Comparison of ENCODE assay signal across 11 cellular contexts in the genomic region with DNA sequence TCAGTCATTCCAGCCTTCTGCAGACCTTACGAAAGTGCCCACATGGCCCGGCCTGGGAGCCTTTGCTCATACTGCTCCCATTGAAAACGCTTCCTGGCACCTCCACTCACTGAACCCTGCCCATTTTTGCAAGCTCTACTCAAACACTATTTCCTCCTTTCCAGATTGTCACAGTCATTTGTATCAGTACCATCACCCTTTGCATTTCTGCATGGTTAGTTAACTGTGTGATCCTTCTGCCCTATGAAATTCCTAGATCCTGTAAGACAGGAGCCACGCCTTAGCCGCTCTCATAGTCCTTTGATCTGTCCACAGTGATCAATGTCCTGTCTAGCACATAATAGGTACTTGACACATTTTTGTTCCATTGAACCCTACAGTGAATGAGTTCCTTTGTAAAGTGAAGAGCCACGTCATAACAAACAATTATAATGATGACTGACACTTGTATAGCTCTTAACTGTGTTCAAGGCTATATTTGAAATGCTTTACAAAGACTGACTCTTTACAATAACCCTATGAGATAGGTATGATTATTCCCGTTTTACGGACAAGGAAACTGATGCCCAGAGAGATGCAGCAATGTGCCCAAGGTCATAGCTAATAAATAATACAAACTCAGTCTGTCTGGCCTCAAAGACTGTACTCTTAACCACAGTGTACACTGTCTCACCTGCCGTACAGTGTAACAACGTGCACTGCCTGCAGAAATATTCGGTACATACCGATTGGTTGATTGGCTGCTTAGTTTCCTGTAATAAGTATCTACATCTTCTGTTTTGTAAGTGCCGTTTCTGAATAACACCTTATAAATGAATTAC. TPM values are rescaled to one million over a fixed set of nuclear protein-coding genes. Genes with fewer than 3 reads are reported as not detected.
A peak's percentile ranks its signal among the peaks of the same experiment; 100 is the strongest.
DNase-seq lines count a peak whose midpoint lies in the region; ATAC-seq and TF ChIP-seq lines count a peak whose summit lies in the region.
"Had no signal": no experiment of that assay in that cellular context is flagged by ENCODE, and none has a peak within 500 bp of the region (broad histone marks: within the 10 kb centered on the region; RNA-seq: fewer than 3 reads in every experiment).

No MANE protein-coding gene starts in this region.

- CTCF ChIA-PET in HEK293T (lab: Yijun Ruan, JAX): interaction anchor here (0.6 to 2.3 kb wide), 11 partner anchors 12 to 276 kb away, joined by 3 to 31 read pairs (median 6); a partner anchor contains a TSS

- H3K9ac ChIP-seq in OCI-LY3 (ENCODE audit: low read length): 0 out of 2 replicates have a peak overlapping the region, but pooled peaks have one; percentile 22

- H3K4me3 ChIP-seq in OCI-LY3 (ENCODE audit: low read length) (peak overlapping the region; percentile 65), lower lobe of right lung (no peak overlapping the region)
- H3K4me3 ChIP-seq: left ventricle myocardium inferior, testis had no signal

- H4K20me1 ChIP-seq in OCI-LY3 (ENCODE audit: insufficient read depth, low read length): no peaks in the 10 kb centered on the region

- no peaks in the 10 kb centered on the region for H3K79me2 ChIP-seq in OCI-LY3 (ENCODE audit: low read length)

- H3K27ac ChIP-seq in OCI-LY3 (ENCODE audit: low read length) (no peak overlapping the region), lower lobe of right lung (no peak overlapping the region)
- H3K27ac ChIP-seq: left ventricle myocardium inferior, testis, WERI-Rb-1 had no signal

- ATAC-seq in lower lobe of right lung: peak; percentile 64 to 66
- ATAC-seq in HG02970 (IDR thresholded peaks at IDR 0.05; ENCODE audit: low FRiP score, unreplicated experiment): no peak

- H3K4me1 ChIP-seq in OCI-LY3 (ENCODE audit: low read length): peaks cover 14% of the 10 kb centered on the region; the same call in 1 of the 2 replicates
- H3K4me1 ChIP-seq in lower lobe of right lung: no peaks in the 10 kb centered on the region
- H3K4me1 ChIP-seq: left ventricle myocardium inferior, testis had no signal

- H2AFZ ChIP-seq in OCI-LY3 (ENCODE audit: low read depth, low read length): peak overlapping the region; percentile 74

- DNase-seq in DMS153 treated with DMSO at 0.1 percent for 48 hours (lab: John Stamatoyannopoulos, UW; ENCODE audit: unreplicated experiment) (peak; percentile 27), HEK293T (ENCODE audit: extremely low spot score) (no peak), lower lobe of right lung (peak; percentile 53), CD1c-positive myeloid dendritic cell (ENCODE audit: extremely low spot score) (no peak), GM10266 (ENCODE audit: extremely low spot score) (no peak), NCI-H2107 (lab: John Stamatoyannopoulos, UW) (no peak)

- TF ChIP-seq CTCF in OCI-LY3 (IDR thresholded peaks at IDR 0.05; ENCODE audit: low read depth, low read length) (no peak), lower lobe of right lung (IDR thresholded peaks at IDR 0.05) (no peak), GM10266 (IDR thresholded peaks at IDR 0.05; ENCODE audit: control insufficient read depth, insufficient read depth, low read depth, missing control alignments) (no peak)

- POLR2A ChIA-PET in HEK293T (lab: Yijun Ruan, JAX): no interaction called here

- H3K36me3 ChIP-seq in OCI-LY3 (replicated peaks; ENCODE audit: low read depth, low read length) (no peaks in the 10 kb centered on the region), lower lobe of right lung (no peaks in the 10 kb centered on the region)
- H3K36me3 ChIP-seq: left ventricle myocardium inferior, WERI-Rb-1 had no signal

- H3K27me3 ChIP-seq in OCI-LY3 (ENCODE audit: low read depth, low read length): no peaks in the 10 kb centered on the region; the same call in 1 of the 2 replicates
- no peaks in the 10 kb centered on the region for H3K27me3 ChIP-seq in lower lobe of right lung (ENCODE audit: low read depth)
- H3K27me3 ChIP-seq: testis had no signal

- H3K9me3 ChIP-seq in OCI-LY3 (ENCODE audit: insufficient read depth, low read length) (no peaks in the 10 kb centered on the region), lower lobe of right lung (no peaks in the 10 kb centered on the region)
- H3K9me3 ChIP-seq: testis had no signal

- intact Hi-C loops in lower lobe of right lung (cut with DNase I): loop anchor here (5.0 kb wide), 1 partner anchor 159 kb away; no protein-coding TSS in a partner anchor

- H3K4me2 ChIP-seq in OCI-LY3 (ENCODE audit: low read length): peak overlapping the region; percentile 68

TF ChIP-seq in HEK293T, 16 proteins besides CTCF, POLR2A, EP300 and RAD21:
- TF ChIP-seq, protein P1, sequence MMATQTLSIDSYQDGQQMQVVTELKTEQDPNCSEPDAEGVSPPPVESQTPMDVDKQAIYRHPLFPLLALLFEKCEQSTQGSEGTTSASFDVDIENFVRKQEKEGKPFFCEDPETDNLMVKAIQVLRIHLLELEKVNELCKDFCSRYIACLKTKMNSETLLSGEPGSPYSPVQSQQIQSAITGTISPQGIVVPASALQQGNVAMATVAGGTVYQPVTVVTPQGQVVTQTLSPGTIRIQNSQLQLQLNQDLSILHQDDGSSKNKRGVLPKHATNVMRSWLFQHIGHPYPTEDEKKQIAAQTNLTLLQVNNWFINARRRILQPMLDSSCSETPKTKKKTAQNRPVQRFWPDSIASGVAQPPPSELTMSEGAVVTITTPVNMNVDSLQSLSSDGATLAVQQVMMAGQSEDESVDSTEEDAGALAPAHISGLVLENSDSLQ (IDR thresholded peaks at IDR 0.05): peak; percentile 70
- TF ChIP-seq BHLHE40 (IDR thresholded peaks at IDR 0.05; ENCODE audit: borderline replicate concordance): no peak

RNA-seq across cellular contexts. Expression of a gene that starts 16.6 kb away (rescaled TPM):
- 0.32 TPM for total RNA-seq in lower lobe of right lung
- total RNA-seq: left ventricle myocardium inferior had no signal

RNA-seq across cellular contexts. Expression of a gene that starts 19.8 kb away (rescaled TPM):
- total RNA-seq in lower lobe of right lung: 14.8 TPM

Comparison
In these comparisons a context has a peak if more than half of its experiments do, and no peak if none do; other contexts are left out.
1. DNase-seq: peak in DMS153 treated with DMSO at 0.1 percent for 48 hours (single experiment) and lower lobe of right lung (single experiment); none in HEK293T (single experiment), CD1c-positive myeloid dendritic cell (single experiment), GM10266 (single experiment) and NCI-H2107 (single experiment).